Comparison of ENCODE assay signal across 15 cellular contexts in the genomic region with DNA sequence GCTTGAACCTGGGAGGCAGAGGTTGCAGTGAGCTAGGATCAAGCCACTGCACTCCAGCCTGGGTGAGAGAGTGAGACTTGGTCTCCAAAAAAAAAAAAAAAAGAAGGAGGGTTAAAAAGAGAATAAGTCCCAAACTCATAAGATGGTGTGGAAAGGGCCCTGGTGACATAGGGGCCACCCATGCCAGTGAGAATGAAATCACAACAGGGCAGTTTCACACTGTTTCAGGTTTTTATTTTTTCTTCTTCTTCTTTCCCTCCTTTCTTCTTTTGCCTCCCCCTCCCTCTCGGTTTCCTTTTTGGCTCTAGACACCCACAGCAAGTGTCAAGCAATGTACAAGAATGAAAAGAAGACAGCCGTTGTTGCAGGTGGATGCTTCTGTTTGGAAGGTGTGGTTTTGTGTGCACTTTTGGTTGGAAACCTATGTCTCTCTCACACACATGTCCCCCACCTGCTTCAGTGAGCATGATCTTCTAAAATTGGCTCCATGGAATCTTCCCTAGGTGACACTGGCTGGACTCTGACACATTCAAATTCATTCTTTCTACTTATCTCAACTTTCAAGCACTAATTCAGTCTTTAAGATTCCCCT. TPM values are rescaled to one million over a fixed set of nuclear protein-coding genes. Genes with fewer than 3 reads are reported as not detected.
DNase-seq lines count a peak whose midpoint lies in the region; ATAC-seq, FAIRE-seq and TF ChIP-seq lines count a peak whose summit lies in the region.
"Had no signal": no experiment of that assay in that cellular context is flagged by ENCODE, and none has a peak within 500 bp of the region (broad histone marks: within the 10 kb centered on the region; RNA-seq: fewer than 3 reads in every experiment).

No MANE protein-coding gene starts in this region.

- H3K4me3 ChIP-seq in OCI-LY1 (ENCODE audit: low read depth, low read length, poor library complexity, severe bottlenecking) = no peak overlapping the region
- no peak overlapping the region for H3K4me3 ChIP-seq in osteoblast (ENCODE audit: insufficient read depth, low read length)
- H3K4me3 ChIP-seq: pancreas, PC-9, tibial artery had no signal

- no peak overlapping the region for H3K4me2 ChIP-seq in OCI-LY1 (ENCODE audit: low read length)
- H3K4me2 ChIP-seq in osteoblast (ENCODE audit: insufficient read depth, low read length) = no peak overlapping the region
- H3K4me2 ChIP-seq: PC-9 had no signal

- peaks cover 46% of the 10 kb centered on the region for H3K4me1 ChIP-seq in OCI-LY1 (ENCODE audit: insufficient read depth, low read length, severe bottlenecking)
- H3K4me1 ChIP-seq in osteoblast (ENCODE audit: insufficient read depth, low read length) = no peaks in the 10 kb centered on the region
- H3K4me1 ChIP-seq: pancreas, tibial artery had no signal

- no peak overlapping the region for H3K9ac ChIP-seq in OCI-LY1 (ENCODE audit: low read length)

- H2AFZ ChIP-seq in OCI-LY1 (ENCODE audit: low read length) = no peak overlapping the region
- H2AFZ ChIP-seq in osteoblast (ENCODE audit: low read length) = no peak overlapping the region
- H2AFZ ChIP-seq: PC-9 had no signal

- TF ChIP-seq POLR2A in GM12891 (IDR thresholded peaks at IDR 0.05; ENCODE audit: low read depth, low read length) = no peak

- H3K79me2 ChIP-seq in OCI-LY1 (ENCODE audit: insufficient read depth, low read length) = no peaks in the 10 kb centered on the region
- no peaks in the 10 kb centered on the region for H3K79me2 ChIP-seq in osteoblast (ENCODE audit: insufficient read depth, low read length)

- no peaks in the 10 kb centered on the region for H3K27me3 ChIP-seq in OCI-LY1 (ENCODE audit: insufficient read depth, low read length)
- H3K27me3 ChIP-seq in osteoblast (ENCODE audit: insufficient read depth, low read length) = no peaks in the 10 kb centered on the region
- H3K27me3 ChIP-seq: pancreas, tibial artery had no signal

- TF ChIP-seq CTCF in OCI-LY1 (IDR thresholded peaks at IDR 0.05; ENCODE audit: low read length) = no peak
- no peak for TF ChIP-seq CTCF in osteoblast (IDR thresholded peaks at IDR 0.05; ENCODE audit: extremely low read depth, low read depth, low read length)

- FAIRE-seq in GM12891 (lab: Jason Lieb, UNC) = peak; percentile 89
- FAIRE-seq in RCC 7860 (lab: Jason Lieb, UNC) = no peak
- FAIRE-seq: frontal cortex, pancreas had no signal

- H3K36me3 ChIP-seq in OCI-LY1 (ENCODE audit: insufficient read depth, low read length) (no peaks in the 10 kb centered on the region; the same call in 1 of the 2 replicates), osteoblast (ENCODE audit: insufficient read depth, low read length) (no peaks in the 10 kb centered on the region)
- H3K36me3 ChIP-seq: pancreas, tibial artery had no signal

- no peak for DNase-seq in GM12891 (ENCODE audit: insufficient read length, low spot score)
- no peak for DNase-seq in NCI-H1092 (lab: John Stamatoyannopoulos, UW)
- no peak for DNase-seq in osteoblast (ENCODE audit: insufficient read length, low spot score, missing footprints)
- DNase-seq in NCI-H187 treated with DMSO at 0.1 percent for 48 hours (lab: John Stamatoyannopoulos, UW) = no peak
- no peak for DNase-seq in RCC 7860 (ENCODE audit: low spot score)
- DNase-seq: activated gamma-delta T cell, COR-L47, NCI-H1694, pancreas, PC-9, tibial artery had no signal

- no peaks in the 10 kb centered on the region for H3F3A ChIP-seq in OCI-LY1 (ENCODE audit: insufficient read depth, low read length)

- H4K20me1 ChIP-seq in OCI-LY1 (ENCODE audit: insufficient read depth, low read length) (no peaks in the 10 kb centered on the region), osteoblast (ENCODE audit: insufficient read depth, low read length) (no peaks in the 10 kb centered on the region)

- ATAC-seq in GM19372 (IDR thresholded peaks at IDR 0.05; ENCODE audit: low read depth, unreplicated experiment) (peak; percentile 66), HG02852 (IDR thresholded peaks at IDR 0.05; ENCODE audit: unreplicated experiment) (peak; percentile 64)
- ATAC-seq: pancreas had no signal

- peak overlapping the region; percentile 94 for H3K27ac ChIP-seq in OCI-LY1 (ENCODE audit: low read depth, low read length, poor library complexity, severe bottlenecking)
- no peak overlapping the region for H3K27ac ChIP-seq in osteoblast (ENCODE audit: low read depth, low read length)
- H3K27ac ChIP-seq: pancreas, PC-9, tibial artery had no signal

- H3K9me3 ChIP-seq in OCI-LY1 (ENCODE audit: low read length) (no peaks in the 10 kb centered on the region), osteoblast (ENCODE audit: low read depth, low read length) (no peaks in the 10 kb centered on the region)
- H3K9me3 ChIP-seq: pancreas, tibial artery had no signal

- H3K9me2 ChIP-seq in OCI-LY1 (ENCODE audit: low read depth, low read length) = no peaks in the 10 kb centered on the region

TF ChIP-seq in GM12891, 5 proteins besides CTCF, POLR2A, EP300 and RAD21:
- TF ChIP-seq TAF1 (IDR thresholded peaks at IDR 0.05; ENCODE audit: low read depth, low read length) (no peak), PAX5 (IDR thresholded peaks at IDR 0.05; ENCODE audit: insufficient read depth, low read length, severe bottlenecking) (no peak), SPI1 (IDR thresholded peaks at IDR 0.05; ENCODE audit: low read depth, low read length) (no peak), POLR2AphosphoS5 (IDR thresholded peaks at IDR 0.05; ENCODE audit: low read depth, low read length) (no peak), POU2F2 (IDR thresholded peaks at IDR 0.05; ENCODE audit: low read depth, low read length) (no peak)
TF ChIP-seq in GM12891: peak in this region for 0.

RNA-seq across cellular contexts. Expression of gene TLR8, which starts 14.4 kb away (rescaled TPM):
- not detected for polyA plus RNA-seq in GM12891 (2012; ENCODE audit: low read depth, missing spikeins)
- under 0.01 TPM in 1 of 2 replicates, not detected in the other for total RNA-seq in osteoblast
- total RNA-seq: PC-9 had no signal

RNA-seq across cellular contexts. Expression of gene TLR7, which starts 25.1 kb away (rescaled TPM):
- polyA plus RNA-seq in GM12891 (2012; ENCODE audit: low read depth, missing spikeins) = 11.8 TPM
- under 0.01 TPM in 1 of 2 replicates, not detected in the other for total RNA-seq in osteoblast
- total RNA-seq: PC-9 had no signal
